Comparison of ENCODE assay signal across 1 cellular context in the genomic region with DNA sequence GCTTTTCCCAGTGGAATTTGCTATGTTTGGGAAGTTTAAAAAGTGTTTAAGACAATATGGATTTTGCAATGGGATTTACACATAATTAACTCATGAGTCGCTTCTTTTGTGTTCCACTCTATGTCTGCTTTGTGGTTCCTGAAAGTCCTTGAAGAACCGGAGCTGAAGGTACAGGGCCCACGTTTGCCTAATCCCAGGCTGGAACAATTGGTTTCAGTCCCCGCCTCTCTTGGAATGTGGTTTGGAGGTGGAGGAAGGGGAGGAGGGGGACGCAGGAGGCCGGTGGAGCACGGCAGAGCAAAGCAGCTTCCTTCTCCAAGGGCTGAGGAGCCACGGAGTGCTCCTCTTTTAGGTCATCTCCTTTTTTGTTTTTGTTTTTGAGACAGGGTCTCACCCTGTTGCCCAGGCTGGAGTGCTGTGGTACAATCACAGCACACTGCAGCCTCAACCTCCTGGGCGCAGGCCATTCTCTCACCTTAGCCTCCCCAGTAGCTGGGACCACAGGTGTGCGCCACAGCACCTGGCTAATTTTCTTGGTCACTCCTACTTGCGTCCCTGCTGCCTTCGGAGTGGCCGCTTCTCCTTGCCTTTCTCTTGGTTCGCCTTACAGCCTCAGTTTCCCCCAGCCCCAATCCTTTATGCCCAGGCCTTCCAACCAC.
TF ChIP-seq lines count a peak whose summit lies in the region.

No MANE protein-coding gene starts in this region.

TF ChIP-seq in HepG2, 621 proteins besides CTCF, POLR2A, EP300 and RAD21 (continued from another document and continues in another):
- TF ChIP-seq, protein P1, sequence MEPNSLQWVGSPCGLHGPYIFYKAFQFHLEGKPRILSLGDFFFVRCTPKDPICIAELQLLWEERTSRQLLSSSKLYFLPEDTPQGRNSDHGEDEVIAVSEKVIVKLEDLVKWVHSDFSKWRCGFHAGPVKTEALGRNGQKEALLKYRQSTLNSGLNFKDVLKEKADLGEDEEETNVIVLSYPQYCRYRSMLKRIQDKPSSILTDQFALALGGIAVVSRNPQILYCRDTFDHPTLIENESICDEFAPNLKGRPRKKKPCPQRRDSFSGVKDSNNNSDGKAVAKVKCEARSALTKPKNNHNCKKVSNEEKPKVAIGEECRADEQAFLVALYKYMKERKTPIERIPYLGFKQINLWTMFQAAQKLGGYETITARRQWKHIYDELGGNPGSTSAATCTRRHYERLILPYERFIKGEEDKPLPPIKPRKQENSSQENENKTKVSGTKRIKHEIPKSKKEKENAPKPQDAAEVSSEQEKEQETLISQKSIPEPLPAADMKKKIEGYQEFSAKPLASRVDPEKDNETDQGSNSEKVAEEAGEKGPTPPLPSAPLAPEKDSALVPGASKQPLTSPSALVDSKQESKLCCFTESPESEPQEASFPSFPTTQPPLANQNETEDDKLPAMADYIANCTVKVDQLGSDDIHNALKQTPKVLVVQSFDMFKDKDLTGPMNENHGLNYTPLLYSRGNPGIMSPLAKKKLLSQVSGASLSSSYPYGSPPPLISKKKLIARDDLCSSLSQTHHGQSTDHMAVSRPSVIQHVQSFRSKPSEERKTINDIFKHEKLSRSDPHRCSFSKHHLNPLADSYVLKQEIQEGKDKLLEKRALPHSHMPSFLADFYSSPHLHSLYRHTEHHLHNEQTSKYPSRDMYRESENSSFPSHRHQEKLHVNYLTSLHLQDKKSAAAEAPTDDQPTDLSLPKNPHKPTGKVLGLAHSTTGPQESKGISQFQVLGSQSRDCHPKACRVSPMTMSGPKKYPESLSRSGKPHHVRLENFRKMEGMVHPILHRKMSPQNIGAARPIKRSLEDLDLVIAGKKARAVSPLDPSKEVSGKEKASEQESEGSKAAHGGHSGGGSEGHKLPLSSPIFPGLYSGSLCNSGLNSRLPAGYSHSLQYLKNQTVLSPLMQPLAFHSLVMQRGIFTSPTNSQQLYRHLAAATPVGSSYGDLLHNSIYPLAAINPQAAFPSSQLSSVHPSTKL (CRISPR knock-in tag; IDR thresholded peaks at IDR 0.05): peak; percentile 80
- TF ChIP-seq, protein P2, sequence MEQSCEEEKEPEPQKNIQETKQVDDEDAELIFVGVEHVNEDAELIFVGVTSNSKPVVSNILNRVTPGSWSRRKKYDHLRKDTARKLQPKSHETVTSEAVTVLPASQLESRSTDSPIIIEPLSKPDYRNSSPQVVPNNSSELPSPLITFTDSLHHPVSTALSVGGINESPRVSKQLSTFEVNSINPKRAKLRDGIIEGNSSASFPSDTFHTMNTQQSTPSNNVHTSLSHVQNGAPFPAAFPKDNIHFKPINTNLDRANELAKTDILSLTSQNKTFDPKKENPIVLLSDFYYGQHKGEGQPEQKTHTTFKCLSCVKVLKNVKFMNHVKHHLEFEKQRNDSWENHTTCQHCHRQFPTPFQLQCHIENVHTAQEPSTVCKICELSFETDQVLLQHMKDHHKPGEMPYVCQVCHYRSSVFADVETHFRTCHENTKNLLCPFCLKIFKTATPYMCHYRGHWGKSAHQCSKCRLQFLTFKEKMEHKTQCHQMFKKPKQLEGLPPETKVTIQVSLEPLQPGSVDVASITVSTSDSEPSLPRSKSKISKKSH (CRISPR knock-in tag; IDR thresholded peaks at IDR 0.05; ENCODE audit: borderline replicate concordance): 0 out of 2 replicates have a peak, but pooled peaks have one; percentile 37
- peak; percentile 46 for TF ChIP-seq ATF3 (CRISPR knock-in tag; IDR thresholded peaks at IDR 0.05)
- no peak for TF ChIP-seq ZNF782 (CRISPR knock-in tag; IDR thresholded peaks at IDR 0.05; ENCODE audit: borderline replicate concordance)
- no peak for TF ChIP-seq SUZ12 (IDR thresholded peaks at IDR 0.05; ENCODE audit: low read depth, low read length)
- no peak for TF ChIP-seq MZF1 (CRISPR knock-in tag; IDR thresholded peaks at IDR 0.05; ENCODE audit: borderline replicate concordance)
- no peak for TF ChIP-seq ZNF207 (IDR thresholded peaks at IDR 0.05; ENCODE audit: borderline replicate concordance)
- peak; percentile 20 for TF ChIP-seq XRCC5 (optimal IDR thresholded peaks at IDR 0.05; ENCODE audit: low read length)
- TF ChIP-seq ZNF281 (CRISPR knock-in tag; IDR thresholded peaks at IDR 0.05; ENCODE audit: borderline replicate concordance): peak; percentile 42; the same call in 1 of the 2 replicates
- TF ChIP-seq CREBL2 (CRISPR knock-in tag; IDR thresholded peaks at IDR 0.05; ENCODE audit: borderline replicate concordance): no peak
- peak; percentile 8; the same call in 1 of the 2 replicates for TF ChIP-seq NR2F2 (IDR thresholded peaks at IDR 0.05; ENCODE audit: borderline replicate concordance, low read depth)
- peak; percentile 66 for TF ChIP-seq ZNF652 (CRISPR knock-in tag; IDR thresholded peaks at IDR 0.05; ENCODE audit: borderline replicate concordance, low read depth)
- TF ChIP-seq MYNN (CRISPR knock-in tag; IDR thresholded peaks at IDR 0.05; ENCODE audit: low read depth): no peak
- no peak for TF ChIP-seq ZNF569 (CRISPR knock-in tag; IDR thresholded peaks at IDR 0.05; ENCODE audit: borderline replicate concordance)
- no peak for TF ChIP-seq FOXA1 (IDR thresholded peaks at IDR 0.05)
- TF ChIP-seq FOXA1 (CRISPR knock-in tag; IDR thresholded peaks at IDR 0.05): peak; percentile 51; the same call in 1 of the 2 replicates
- peak; percentile 59; the same call in 1 of the 2 replicates for TF ChIP-seq MED1 (CRISPR knock-in tag; IDR thresholded peaks at IDR 0.05)
- TF ChIP-seq SAP130 (CRISPR knock-in tag; IDR thresholded peaks at IDR 0.05; ENCODE audit: low read depth): peak; percentile 16; the same call in 1 of the 2 replicates
- TF ChIP-seq, protein P3, sequence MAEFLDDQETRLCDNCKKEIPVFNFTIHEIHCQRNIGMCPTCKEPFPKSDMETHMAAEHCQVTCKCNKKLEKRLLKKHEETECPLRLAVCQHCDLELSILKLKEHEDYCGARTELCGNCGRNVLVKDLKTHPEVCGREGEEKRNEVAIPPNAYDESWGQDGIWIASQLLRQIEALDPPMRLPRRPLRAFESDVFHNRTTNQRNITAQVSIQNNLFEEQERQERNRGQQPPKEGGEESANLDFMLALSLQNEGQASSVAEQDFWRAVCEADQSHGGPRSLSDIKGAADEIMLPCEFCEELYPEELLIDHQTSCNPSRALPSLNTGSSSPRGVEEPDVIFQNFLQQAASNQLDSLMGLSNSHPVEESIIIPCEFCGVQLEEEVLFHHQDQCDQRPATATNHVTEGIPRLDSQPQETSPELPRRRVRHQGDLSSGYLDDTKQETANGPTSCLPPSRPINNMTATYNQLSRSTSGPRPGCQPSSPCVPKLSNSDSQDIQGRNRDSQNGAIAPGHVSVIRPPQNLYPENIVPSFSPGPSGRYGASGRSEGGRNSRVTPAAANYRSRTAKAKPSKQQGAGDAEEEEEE (CRISPR knock-in tag; IDR thresholded peaks at IDR 0.05; ENCODE audit: borderline replicate concordance): no peak
- TF ChIP-seq IKZF4 (CRISPR knock-in tag; IDR thresholded peaks at IDR 0.05; ENCODE audit: borderline replicate concordance, low read depth, not compliant biosample characterization): no peak
- TF ChIP-seq PAF1 (CRISPR knock-in tag; IDR thresholded peaks at IDR 0.05): no peak
- 0 out of 2 replicates have a peak, but pooled peaks have one; percentile 46 for TF ChIP-seq ZBTB7B (CRISPR knock-in tag; IDR thresholded peaks at IDR 0.05)
- TF ChIP-seq SOX5 (CRISPR knock-in tag; IDR thresholded peaks at IDR 0.05; ENCODE audit: borderline replicate concordance): peak; percentile 92
- TF ChIP-seq ZBTB39 (CRISPR knock-in tag; IDR thresholded peaks at IDR 0.05): no peak
- TF ChIP-seq MTF2 (CRISPR knock-in tag; IDR thresholded peaks at IDR 0.05; ENCODE audit: borderline replicate concordance): no peak
- TF ChIP-seq, protein P4, sequence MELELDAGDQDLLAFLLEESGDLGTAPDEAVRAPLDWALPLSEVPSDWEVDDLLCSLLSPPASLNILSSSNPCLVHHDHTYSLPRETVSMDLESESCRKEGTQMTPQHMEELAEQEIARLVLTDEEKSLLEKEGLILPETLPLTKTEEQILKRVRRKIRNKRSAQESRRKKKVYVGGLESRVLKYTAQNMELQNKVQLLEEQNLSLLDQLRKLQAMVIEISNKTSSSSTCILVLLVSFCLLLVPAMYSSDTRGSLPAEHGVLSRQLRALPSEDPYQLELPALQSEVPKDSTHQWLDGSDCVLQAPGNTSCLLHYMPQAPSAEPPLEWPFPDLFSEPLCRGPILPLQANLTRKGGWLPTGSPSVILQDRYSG (CRISPR knock-in tag; IDR thresholded peaks at IDR 0.05): no peak
- TF ChIP-seq MIXL1 (CRISPR knock-in tag; IDR thresholded peaks at IDR 0.05): 0 out of 2 replicates have a peak, but pooled peaks have one; percentile 30
- no peak for TF ChIP-seq HNRNPUL1 (IDR thresholded peaks at IDR 0.05; ENCODE audit: low read depth, low read length)
- TF ChIP-seq HCFC1 (IDR thresholded peaks at IDR 0.05; ENCODE audit: low read depth, low read length): no peak
- TF ChIP-seq, protein P5, sequence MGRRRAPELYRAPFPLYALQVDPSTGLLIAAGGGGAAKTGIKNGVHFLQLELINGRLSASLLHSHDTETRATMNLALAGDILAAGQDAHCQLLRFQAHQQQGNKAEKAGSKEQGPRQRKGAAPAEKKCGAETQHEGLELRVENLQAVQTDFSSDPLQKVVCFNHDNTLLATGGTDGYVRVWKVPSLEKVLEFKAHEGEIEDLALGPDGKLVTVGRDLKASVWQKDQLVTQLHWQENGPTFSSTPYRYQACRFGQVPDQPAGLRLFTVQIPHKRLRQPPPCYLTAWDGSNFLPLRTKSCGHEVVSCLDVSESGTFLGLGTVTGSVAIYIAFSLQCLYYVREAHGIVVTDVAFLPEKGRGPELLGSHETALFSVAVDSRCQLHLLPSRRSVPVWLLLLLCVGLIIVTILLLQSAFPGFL (CRISPR knock-in tag; IDR thresholded peaks at IDR 0.05): no peak
- TF ChIP-seq FOXC1 (CRISPR knock-in tag; IDR thresholded peaks at IDR 0.05; ENCODE audit: borderline replicate concordance): no peak
- no peak for TF ChIP-seq ZNF589 (CRISPR knock-in tag; conservative IDR thresholded peaks at IDR 0.05)
- no peak for TF ChIP-seq ARHGAP35 (CRISPR knock-in tag; IDR thresholded peaks at IDR 0.05; ENCODE audit: borderline replicate concordance)
- no peak for TF ChIP-seq MXI1 (IDR thresholded peaks at IDR 0.05; ENCODE audit: borderline replicate concordance, low read depth, low read length)
- TF ChIP-seq YEATS4 (CRISPR knock-in tag; IDR thresholded peaks at IDR 0.05; ENCODE audit: borderline replicate concordance): no peak
- peak; percentile 82 for TF ChIP-seq FOSL2 (CRISPR knock-in tag; IDR thresholded peaks at IDR 0.05)
- peak; percentile 52; the same call in 1 of the 2 replicates for TF ChIP-seq RXRB (CRISPR knock-in tag; IDR thresholded peaks at IDR 0.05; ENCODE audit: borderline replicate concordance)
- TF ChIP-seq ZNF672 (CRISPR knock-in tag; IDR thresholded peaks at IDR 0.05): no peak
- TF ChIP-seq, protein P6, sequence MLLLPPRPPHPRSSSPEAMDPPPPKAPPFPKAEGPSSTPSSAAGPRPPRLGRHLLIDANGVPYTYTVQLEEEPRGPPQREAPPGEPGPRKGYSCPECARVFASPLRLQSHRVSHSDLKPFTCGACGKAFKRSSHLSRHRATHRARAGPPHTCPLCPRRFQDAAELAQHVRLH (CRISPR knock-in tag; IDR thresholded peaks at IDR 0.05; ENCODE audit: borderline replicate concordance, low read depth): 0 out of 2 replicates have a peak, but pooled peaks have one; percentile 21
- TF ChIP-seq FOXO1 (CRISPR knock-in tag; IDR thresholded peaks at IDR 0.05): peak; percentile 30; the same call in 1 of the 2 replicates
